12 cellular contexts compared by ENCODE assay signal in the genomic region with DNA sequence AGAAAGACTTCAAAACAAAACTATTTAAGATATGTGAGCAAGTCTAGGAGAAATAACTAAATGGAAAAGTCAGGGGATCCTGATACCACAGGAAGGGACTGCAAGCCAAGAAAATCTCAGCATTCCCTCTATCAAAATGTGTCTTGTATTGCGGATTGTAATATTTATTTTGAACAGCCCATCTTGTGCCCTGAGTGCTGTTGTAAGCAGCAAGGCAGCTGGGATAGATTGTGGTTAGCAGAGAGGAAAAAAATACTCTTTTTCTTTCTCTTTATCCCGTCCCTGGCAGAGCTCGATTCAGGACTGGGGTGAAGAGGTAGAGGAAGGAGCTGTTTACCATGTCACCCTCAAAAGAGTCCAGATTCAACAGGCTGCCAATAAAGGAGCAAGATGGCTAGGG. TPM values are rescaled to one million over a fixed set of nuclear protein-coding genes. Genes with fewer than 3 reads are reported as not detected.
A peak's percentile ranks its signal among the peaks of the same experiment; 100 is the strongest.
DNase-seq lines count a peak whose midpoint lies in the region; ATAC-seq and TF ChIP-seq lines count a peak whose summit lies in the region.
"Had no signal": no experiment of that assay in that cellular context is flagged by ENCODE, and none has a peak within 500 bp of the region (broad histone marks: within the 10 kb centered on the region; RNA-seq: fewer than 3 reads in every experiment).

No MANE protein-coding gene starts in this region.

- peak overlapping the region; percentile 6 for H2AFZ ChIP-seq in ACC112 (ENCODE audit: low read length, unreplicated experiment)

- peak overlapping the region; percentile 96 to 99 (median 96) for H3K4me3 Mint-ChIP-seq in nephron
- H3K4me3 Mint-ChIP-seq in stimulated activated memory B cell treated with anti-CD40 and anti-IgM and Interleukin-4, amounts not matched to agents 10 μg/mL and 1 μg/mL and 100 μg/mL, for 72 hours: no peak overlapping the region
- no peak overlapping the region for H3K4me3 Mint-ChIP-seq in activated CD4-positive, alpha-beta T cell treated with anti-CD3 and anti-CD28 coated beads for 36 hours

- DNase-seq in LNCaP clone FGC (ENCODE audit: low read depth): no peak
- DNase-seq in AG08395 (ENCODE audit: low spot score): no peak
- DNase-seq in activated CD4-positive, alpha-beta T cell treated with anti-CD3 and anti-CD28 coated beads for 36 hours: no peak
- DNase-seq: activated naive CD8-positive, alpha-beta T cell treated with anti-CD3 and anti-CD28 coated beads, Interleukin-2, amount 10 ng/mL, durations not matched to agents 7 days and 5 days; COR-L47 had no signal

- H3K4me3 ChIP-seq in ACC112 (ENCODE audit: low read depth, low read length) (peak overlapping the region; percentile 83), LNCaP clone FGC (ENCODE audit: low read depth, low read length) (peak overlapping the region; percentile 69), ectodermal cell (ENCODE audit: insufficient read depth, low read depth, low read length) (peak overlapping the region; percentile 58)

- H3K4me1 Mint-ChIP-seq in nephron: peaks cover 46% of the 10 kb centered on the region
- H3K4me1 Mint-ChIP-seq in stimulated activated memory B cell treated with anti-CD40 and anti-IgM and Interleukin-4, amounts not matched to agents 10 μg/mL and 1 μg/mL and 100 μg/mL, for 72 hours: peaks cover 20% of the 10 kb centered on the region
- peaks cover 11% of the 10 kb centered on the region for H3K4me1 Mint-ChIP-seq in activated CD4-positive, alpha-beta T cell treated with anti-CD3 and anti-CD28 coated beads for 36 hours

- peak overlapping the region; percentile 92 to 98 (median 97) for H3K27ac Mint-ChIP-seq in nephron
- H3K27ac Mint-ChIP-seq in stimulated activated memory B cell treated with anti-CD40 and anti-IgM and Interleukin-4, amounts not matched to agents 10 μg/mL and 1 μg/mL and 100 μg/mL, for 72 hours: no peak overlapping the region
- no peak overlapping the region for H3K27ac Mint-ChIP-seq in activated CD4-positive, alpha-beta T cell treated with anti-CD3 and anti-CD28 coated beads for 36 hours
- H3K27ac Mint-ChIP-seq: activated naive CD8-positive, alpha-beta T cell treated with anti-CD3 and anti-CD28 coated beads, Interleukin-2, amount 10 ng/mL, durations not matched to agents 7 days and 5 days; stimulated activated effector memory CD8-positive, alpha-beta T cell treated with anti-CD3 and anti-CD28 coated beads, Interleukin-12 subunit alpha, Interleukin-12 subunit beta, amount 100 ng/mL, for 72 hours; T-cell had no signal

- peak overlapping the region; percentile 17; the same call in 1 of the 2 replicates for H3K27ac ChIP-seq in ACC112 (ENCODE audit: low read depth, low read length)
- no peak overlapping the region for H3K27ac ChIP-seq in ectodermal cell (ENCODE audit: insufficient read depth, low read depth, low read length, poor library complexity, severe bottlenecking)

- WGBS in ectodermal cell, 2 experiments: 30 to 50% methylated on average over 2 to 3 of the region's 3 CpGs

- H3K27me3 ChIP-seq in ACC112 (ENCODE audit: insufficient read depth, low read length) (no peaks in the 10 kb centered on the region), ectodermal cell (ENCODE audit: control insufficient read depth, insufficient read depth, low read length, poor library complexity, severe bottlenecking) (no peaks in the 10 kb centered on the region)

- peaks cover 6% of the 10 kb centered on the region for H3K9me3 Mint-ChIP-seq in nephron
- H3K9me3 Mint-ChIP-seq in stimulated activated memory B cell treated with anti-CD40 and anti-IgM and Interleukin-4, amounts not matched to agents 10 μg/mL and 1 μg/mL and 100 μg/mL, for 72 hours: peaks cover 16% of the 10 kb centered on the region
- H3K9me3 Mint-ChIP-seq in activated CD4-positive, alpha-beta T cell treated with anti-CD3 and anti-CD28 coated beads for 36 hours (ENCODE audit: low read depth): peaks cover 13% of the 10 kb centered on the region

- TF ChIP-seq CTCF in LNCaP clone FGC (IDR thresholded peaks at IDR 0.05; ENCODE audit: control insufficient read depth, extremely low read depth, insufficient read depth): no peak
- TF ChIP-seq CTCF in nephron (IDR thresholded peaks at IDR 0.05; ENCODE audit: unreplicated experiment in 3 of 3): no peak

- peaks cover 27% of the 10 kb centered on the region for H3K36me3 Mint-ChIP-seq in nephron (ENCODE audit: low read depth)
- H3K36me3 Mint-ChIP-seq in stimulated activated memory B cell treated with anti-CD40 and anti-IgM and Interleukin-4, amounts not matched to agents 10 μg/mL and 1 μg/mL and 100 μg/mL, for 72 hours: peaks cover 22% of the 10 kb centered on the region
- peaks cover 6% of the 10 kb centered on the region for H3K36me3 Mint-ChIP-seq in activated CD4-positive, alpha-beta T cell treated with anti-CD3 and anti-CD28 coated beads for 36 hours (ENCODE audit: low read depth)
- H3K36me3 Mint-ChIP-seq: stimulated activated effector memory CD8-positive, alpha-beta T cell treated with anti-CD3 and anti-CD28 coated beads, Interleukin-12 subunit alpha, Interleukin-12 subunit beta, amount 100 ng/mL, for 72 hours had no signal

- CTCF ChIA-PET in activated CD4-positive, alpha-beta T cell treated with anti-CD3 and anti-CD28 coated beads for 36 hours (lab: Charles Lee): interaction anchor here (0.9 kb wide), 1 partner anchor 27 kb away, joined by 4 read pairs; no protein-coding TSS in a partner anchor

- H3K4me1 ChIP-seq in ACC112 (ENCODE audit: control insufficient read depth, insufficient read depth, low read length, unreplicated experiment) (peaks cover 44% of the 10 kb centered on the region), ectodermal cell (ENCODE audit: control insufficient read depth, insufficient read depth, low read length) (peaks cover 21% of the 10 kb centered on the region)

- POLR2A ChIA-PET in activated CD4-positive, alpha-beta T cell treated with anti-CD3 and anti-CD28 coated beads for 36 hours (lab: Charles Lee): no interaction called here

- no peak for ATAC-seq in stimulated activated memory B cell treated with anti-CD40 and anti-IgM and Interleukin-4, amounts not matched to agents 10 μg/mL and 1 μg/mL and 100 μg/mL, for 72 hours
- ATAC-seq in activated CD4-positive, alpha-beta T cell treated with anti-CD3 and anti-CD28 coated beads for 36 hours: no peak
- ATAC-seq in HG03139 (IDR thresholded peaks at IDR 0.05; ENCODE audit: unreplicated experiment): no peak

- H3K9me3 ChIP-seq in ectodermal cell (ENCODE audit: control insufficient read depth, low read length): no peaks in the 10 kb centered on the region

- intact Hi-C loops in activated CD4-positive, alpha-beta T cell treated with anti-CD3 and anti-CD28 coated beads for 36 hours (cut with DNase I, micrococcal nuclease): loop anchor here in 1 of 2 experiments (10.0 kb wide), 1 partner anchor 109 kb away; no protein-coding TSS in a partner anchor

- H3K79me2 ChIP-seq in ACC112 (ENCODE audit: control insufficient read depth, insufficient read depth, low read length, unreplicated experiment): peaks cover 45% of the 10 kb centered on the region

- no peaks in the 10 kb centered on the region for H3K27me3 Mint-ChIP-seq in nephron (ENCODE audit: low read depth)
- peaks cover 56% of the 10 kb centered on the region for H3K27me3 Mint-ChIP-seq in stimulated activated memory B cell treated with anti-CD40 and anti-IgM and Interleukin-4, amounts not matched to agents 10 μg/mL and 1 μg/mL and 100 μg/mL, for 72 hours
- peaks cover 13% of the 10 kb centered on the region for H3K27me3 Mint-ChIP-seq in activated CD4-positive, alpha-beta T cell treated with anti-CD3 and anti-CD28 coated beads for 36 hours

- H3K36me3 ChIP-seq in ACC112 (ENCODE audit: insufficient read depth, low read length) (peaks cover 6% of the 10 kb centered on the region; the same call in 1 of the 2 replicates), ectodermal cell (ENCODE audit: control insufficient read depth, insufficient read depth, low read length) (no peaks in the 10 kb centered on the region)

RNA-seq across cellular contexts. Expression of gene RGL1, which starts 1.2 kb away (rescaled TPM):
- polyA plus RNA-seq in ectodermal cell (2013, experiment 1 of 4): 14.1 TPM
- 13.6 TPM for polyA plus RNA-seq in ectodermal cell (2013, experiment 2 of 4)
- 10.6 TPM for polyA plus RNA-seq in ectodermal cell (2013, experiment 3 of 4)
- polyA plus RNA-seq in ectodermal cell (2013, experiment 4 of 4): 10.9 TPM
- 1 to 10 TPM; 2.0 TPM for total RNA-seq in activated CD4-positive, alpha-beta T cell treated with anti-CD3 and anti-CD28 coated beads for 36 hours

Comparison
In these comparisons a context has a peak if more than half of its experiments do, and no peak if none do; other contexts are left out.
1. H3K27ac Mint-ChIP-seq: peak in nephron (3 of 3); none in stimulated activated memory B cell treated with anti-CD40 and anti-IgM and Interleukin-4, amounts not matched to agents 10 μg/mL and 1 μg/mL and 100 μg/mL, for 72 hours (single experiment) and activated CD4-positive, alpha-beta T cell treated with anti-CD3 and anti-CD28 coated beads for 36 hours (single experiment).
2. H3K4me3 Mint-ChIP-seq: peak in nephron (3 of 3); none in stimulated activated memory B cell treated with anti-CD40 and anti-IgM and Interleukin-4, amounts not matched to agents 10 μg/mL and 1 μg/mL and 100 μg/mL, for 72 hours (single experiment) and activated CD4-positive, alpha-beta T cell treated with anti-CD3 and anti-CD28 coated beads for 36 hours (single experiment).
3. Peak in every context shown above with its lines, with median percentiles within 50 percentile points of each other: H3K4me3 ChIP-seq.